26 cellular contexts compared by ENCODE assay signal in the genomic region with DNA sequence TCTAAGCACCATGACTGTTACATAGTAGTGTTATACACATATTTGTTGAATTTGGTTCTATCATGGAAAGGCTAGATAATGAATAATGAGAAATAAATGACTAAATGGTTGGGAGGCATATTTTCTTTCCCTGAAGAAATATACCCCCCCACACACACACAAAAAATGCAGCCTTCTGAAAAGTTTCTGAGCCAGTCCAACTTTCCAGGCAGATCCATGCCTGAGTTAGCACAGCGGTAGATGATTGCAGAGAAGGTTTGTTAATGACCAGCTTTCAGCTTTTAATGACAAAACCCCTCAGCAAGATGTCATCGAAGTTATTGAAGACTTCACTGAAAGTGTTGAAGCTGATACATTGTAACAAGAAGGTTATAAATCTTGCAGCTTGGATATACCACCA.
"Had no signal": no experiment of that assay in that cellular context is flagged by ENCODE, and none has a peak within 500 bp of the region (broad histone marks: within the 10 kb centered on the region; RNA-seq: fewer than 3 reads in every experiment).

No MANE protein-coding gene starts in this region.

- H3K36me3 ChIP-seq: gastrocnemius medialis, lower lobe of right lung, neural progenitor cell, right atrium auricular region, suprapubic skin, transverse colon, upper lobe of right lung, uterus had no signal

- H3K4me3 ChIP-seq: dorsolateral prefrontal cortex, gastrocnemius medialis, lower lobe of right lung, neural progenitor cell, right atrium auricular region, smooth muscle cell, suprapubic skin, transverse colon, upper lobe of right lung, uterus had no signal

- H3K9me3 ChIP-seq: gastrocnemius medialis, right atrium auricular region, suprapubic skin, transverse colon, upper lobe of right lung, uterus had no signal

- H3K9ac ChIP-seq: neural progenitor cell, parathyroid adenoma had no signal

- DNase-seq: dorsolateral prefrontal cortex; effector CD4-positive, alpha-beta T cell; foreskin fibroblast; gastrocnemius medialis; head of caudate nucleus; kidney; left colon; left ventricle myocardium superior; lower lobe of right lung; natural killer cell; stimulated activated CD4-positive, alpha-beta T cell treated with anti-CD3 and anti-CD28 coated beads, Interleukin-12 subunit alpha, Interleukin-12 subunit beta, amount 100 ng/mL, for 4 hours; stimulated activated CD4-positive, alpha-beta T cell treated with anti-CD3 and anti-CD28 coated beads, Interleukin-1b, Interleukin-23, amount 100 ng/mL, for 48 hours; stimulated activated CD4-positive, alpha-beta T cell treated with anti-CD3 and anti-CD28 coated beads, Interleukin-4, amount 100 ng/mL, for 1 hour; stimulated activated CD8-positive, alpha-beta memory T cell treated with anti-CD3 and anti-CD28 coated beads, Interleukin-4, amount 100 ng/mL, for 48 hours; stimulated activated naive CD4-positive, alpha-beta T cell; stimulated activated naive CD8-positive, alpha-beta T cell treated with anti-CD3 and anti-CD28 coated beads, Interleukin-15, amount 100 ng/mL, for 72 hours; transverse colon; upper lobe of right lung; uterus had no signal

- H3K4me2 ChIP-seq: neural progenitor cell, smooth muscle cell had no signal

- ATAC-seq: esophagus mucosa; gastrocnemius medialis; left colon; left ventricle myocardium superior; lower lobe of right lung; natural killer cell; sciatic nerve; stimulated activated naive CD8-positive, alpha-beta T cell treated with anti-CD3 and anti-CD28 coated beads, Interleukin-15, amount 100 ng/mL, for 72 hours; upper lobe of right lung had no signal

- H3K27ac ChIP-seq: dorsolateral prefrontal cortex, gastrocnemius medialis, lower lobe of right lung, neural progenitor cell, parathyroid adenoma, right atrium auricular region, suprapubic skin, transverse colon, upper lobe of right lung, uterus had no signal

- H3K27me3 ChIP-seq: gastrocnemius medialis, neural progenitor cell, right atrium auricular region, suprapubic skin, transverse colon, upper lobe of right lung, uterus had no signal

- H2AFZ ChIP-seq: neural progenitor cell, parathyroid adenoma had no signal

- H3K79me2 ChIP-seq: parathyroid adenoma had no signal
